In the genomic region with DNA sequence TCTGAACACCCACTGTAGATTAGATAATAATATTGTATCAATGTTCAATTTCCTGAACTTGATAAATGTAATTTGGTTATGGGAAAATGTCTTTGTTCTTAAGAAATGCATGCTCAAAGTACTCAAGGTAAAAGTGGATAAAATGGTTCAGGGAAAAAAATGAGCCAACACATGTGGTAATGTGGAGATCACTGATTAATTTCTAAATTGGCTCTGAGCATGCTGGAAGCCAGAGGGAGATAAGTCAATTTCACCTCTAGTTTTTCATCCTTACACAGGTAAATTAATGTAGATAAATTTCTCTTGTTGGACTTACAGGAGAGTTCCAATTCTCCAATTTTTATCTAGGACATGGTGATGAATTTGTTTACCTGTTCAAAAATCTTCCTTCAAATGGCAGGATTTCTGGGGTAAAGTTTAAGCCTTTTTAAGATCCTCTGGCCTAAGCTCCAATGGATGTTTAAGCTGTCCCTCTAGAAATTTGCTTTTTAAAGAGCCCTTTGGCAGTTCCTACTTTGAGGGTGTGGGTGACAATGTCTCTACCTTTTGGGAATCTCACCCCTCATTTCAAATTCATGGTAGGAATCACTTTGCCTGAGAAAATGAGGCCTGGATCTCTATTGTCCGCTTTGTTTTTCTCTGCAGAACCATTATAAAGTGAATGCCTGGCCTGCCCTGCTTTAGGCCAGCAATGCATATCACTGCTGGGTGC, we compare ENCODE assay signal across 1 cellular context.
A peak's percentile ranks its signal among the peaks of the same experiment; 100 is the strongest.
TF ChIP-seq lines count a peak whose summit lies in the region.

No MANE protein-coding gene starts in this region.

TF ChIP-seq in K562, 482 proteins besides CTCF, POLR2A, EP300 and RAD21:
- TF ChIP-seq POLR2AphosphoS2 (IDR thresholded peaks at IDR 0.05; ENCODE audit: low read length) (no peak), TEAD4 (IDR thresholded peaks at IDR 0.05; ENCODE audit: low read length) (peak; percentile 67), TEAD4 (CRISPR knock-in tag; IDR thresholded peaks at IDR 0.05; ENCODE audit: borderline replicate concordance) (no peak), GTF2F1 (IDR thresholded peaks at IDR 0.05; ENCODE audit: low read depth, low read length) (no peak), WHSC1 (IDR thresholded peaks at IDR 0.05; ENCODE audit: low read length) (no peak), ARNT (IDR thresholded peaks at IDR 0.05) (no peak), PPARD (CRISPR knock-in tag; IDR thresholded peaks at IDR 0.05) (no peak), TCF3 (CRISPR knock-in tag; IDR thresholded peaks at IDR 0.05) (peak; percentile 19; the same call in 1 of the 2 replicates), TAF15 (IDR thresholded peaks at IDR 0.05; ENCODE audit: low read depth, low read length) (no peak), CHCHD3 (CRISPR knock-in tag; IDR thresholded peaks at IDR 0.05) (no peak), TAL1 (IDR thresholded peaks at IDR 0.05) (peak; percentile 36; the same call in 1 of the 2 replicates), FOXJ2 (tag; IDR thresholded peaks at IDR 0.05) (no peak), ZNF561 (CRISPR knock-in tag; conservative IDR thresholded peaks at IDR 0.05) (no peak), CBFA2T3 (IDR thresholded peaks at IDR 0.05) (peak; percentile 65), RCOR1 (IDR thresholded peaks at IDR 0.05; ENCODE audit: borderline replicate concordance in 1 of 2, low read depth in 2 of 2, low read length in 2 of 2) (peak in 1 of 2 experiments; percentile 36; a peak in 1 of 4 replicates), ZNF589 (CRISPR knock-in tag; IDR thresholded peaks at IDR 0.05; ENCODE audit: low read depth) (0 out of 2 replicates have a peak, but pooled peaks have one; percentile 8), BHLHE40 (IDR thresholded peaks at IDR 0.05; ENCODE audit: low read length) (no peak), ZNF707 (CRISPR knock-in tag; conservative IDR thresholded peaks at IDR 0.05) (no peak), MAZ (CRISPR knock-in tag; conservative IDR thresholded peaks at IDR 0.05 in 1 of 2, IDR thresholded peaks at IDR 0.05 in 1 of 2) (no peak), CBFA2T2 (conservative IDR thresholded peaks at IDR 0.05) (peak; percentile 32; the same call in 1 of the 2 replicates)
- TF ChIP-seq, protein P1, sequence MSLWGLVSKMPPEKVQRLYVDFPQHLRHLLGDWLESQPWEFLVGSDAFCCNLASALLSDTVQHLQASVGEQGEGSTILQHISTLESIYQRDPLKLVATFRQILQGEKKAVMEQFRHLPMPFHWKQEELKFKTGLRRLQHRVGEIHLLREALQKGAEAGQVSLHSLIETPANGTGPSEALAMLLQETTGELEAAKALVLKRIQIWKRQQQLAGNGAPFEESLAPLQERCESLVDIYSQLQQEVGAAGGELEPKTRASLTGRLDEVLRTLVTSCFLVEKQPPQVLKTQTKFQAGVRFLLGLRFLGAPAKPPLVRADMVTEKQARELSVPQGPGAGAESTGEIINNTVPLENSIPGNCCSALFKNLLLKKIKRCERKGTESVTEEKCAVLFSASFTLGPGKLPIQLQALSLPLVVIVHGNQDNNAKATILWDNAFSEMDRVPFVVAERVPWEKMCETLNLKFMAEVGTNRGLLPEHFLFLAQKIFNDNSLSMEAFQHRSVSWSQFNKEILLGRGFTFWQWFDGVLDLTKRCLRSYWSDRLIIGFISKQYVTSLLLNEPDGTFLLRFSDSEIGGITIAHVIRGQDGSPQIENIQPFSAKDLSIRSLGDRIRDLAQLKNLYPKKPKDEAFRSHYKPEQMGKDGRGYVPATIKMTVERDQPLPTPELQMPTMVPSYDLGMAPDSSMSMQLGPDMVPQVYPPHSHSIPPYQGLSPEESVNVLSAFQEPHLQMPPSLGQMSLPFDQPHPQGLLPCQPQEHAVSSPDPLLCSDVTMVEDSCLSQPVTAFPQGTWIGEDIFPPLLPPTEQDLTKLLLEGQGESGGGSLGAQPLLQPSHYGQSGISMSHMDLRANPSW (CRISPR knock-in tag; IDR thresholded peaks at IDR 0.05) = no peak
- TF ChIP-seq, protein P2, sequence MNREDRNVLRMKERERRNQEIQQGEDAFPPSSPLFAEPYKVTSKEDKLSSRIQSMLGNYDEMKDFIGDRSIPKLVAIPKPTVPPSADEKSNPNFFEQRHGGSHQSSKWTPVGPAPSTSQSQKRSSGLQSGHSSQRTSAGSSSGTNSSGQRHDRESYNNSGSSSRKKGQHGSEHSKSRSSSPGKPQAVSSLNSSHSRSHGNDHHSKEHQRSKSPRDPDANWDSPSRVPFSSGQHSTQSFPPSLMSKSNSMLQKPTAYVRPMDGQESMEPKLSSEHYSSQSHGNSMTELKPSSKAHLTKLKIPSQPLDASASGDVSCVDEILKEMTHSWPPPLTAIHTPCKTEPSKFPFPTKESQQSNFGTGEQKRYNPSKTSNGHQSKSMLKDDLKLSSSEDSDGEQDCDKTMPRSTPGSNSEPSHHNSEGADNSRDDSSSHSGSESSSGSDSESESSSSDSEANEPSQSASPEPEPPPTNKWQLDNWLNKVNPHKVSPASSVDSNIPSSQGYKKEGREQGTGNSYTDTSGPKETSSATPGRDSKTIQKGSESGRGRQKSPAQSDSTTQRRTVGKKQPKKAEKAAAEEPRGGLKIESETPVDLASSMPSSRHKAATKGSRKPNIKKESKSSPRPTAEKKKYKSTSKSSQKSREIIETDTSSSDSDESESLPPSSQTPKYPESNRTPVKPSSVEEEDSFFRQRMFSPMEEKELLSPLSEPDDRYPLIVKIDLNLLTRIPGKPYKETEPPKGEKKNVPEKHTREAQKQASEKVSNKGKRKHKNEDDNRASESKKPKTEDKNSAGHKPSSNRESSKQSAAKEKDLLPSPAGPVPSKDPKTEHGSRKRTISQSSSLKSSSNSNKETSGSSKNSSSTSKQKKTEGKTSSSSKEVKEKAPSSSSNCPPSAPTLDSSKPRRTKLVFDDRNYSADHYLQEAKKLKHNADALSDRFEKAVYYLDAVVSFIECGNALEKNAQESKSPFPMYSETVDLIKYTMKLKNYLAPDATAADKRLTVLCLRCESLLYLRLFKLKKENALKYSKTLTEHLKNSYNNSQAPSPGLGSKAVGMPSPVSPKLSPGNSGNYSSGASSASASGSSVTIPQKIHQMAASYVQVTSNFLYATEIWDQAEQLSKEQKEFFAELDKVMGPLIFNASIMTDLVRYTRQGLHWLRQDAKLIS (CRISPR knock-in tag; IDR thresholded peaks at IDR 0.05) = 0 out of 2 replicates have a peak, but pooled peaks have one; percentile 9
